9 cellular contexts compared by ENCODE assay signal in the genomic region with DNA sequence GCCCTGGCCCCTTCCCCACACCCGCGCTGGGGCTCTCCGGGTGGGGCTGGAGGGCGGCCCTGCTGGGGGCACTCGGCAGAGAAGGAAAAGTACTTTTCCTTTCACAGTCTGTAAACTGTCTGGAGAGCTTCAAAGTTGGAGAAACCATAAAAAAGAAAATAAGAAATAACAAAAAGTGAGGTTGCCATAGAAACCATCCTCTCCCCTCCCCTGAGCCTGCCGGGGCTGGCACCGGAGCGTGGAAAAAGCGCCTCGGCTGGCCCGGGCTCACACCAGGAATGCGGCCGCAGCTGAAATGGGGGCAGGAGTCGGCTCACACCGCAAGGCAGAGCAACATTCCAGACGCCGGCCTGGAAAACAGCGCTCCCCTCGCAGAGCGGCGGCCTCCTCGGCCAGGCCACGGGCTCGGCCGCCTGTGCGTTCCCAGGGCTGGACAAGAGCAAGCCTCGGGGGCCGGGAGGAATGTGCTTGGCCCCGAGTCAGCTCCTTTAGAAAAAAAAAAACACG.
DNase-seq lines count a peak whose midpoint lies in the region; ATAC-seq and TF ChIP-seq lines count a peak whose summit lies in the region.
"Had no signal": no experiment of that assay in that cellular context is flagged by ENCODE, and none has a peak within 500 bp of the region (broad histone marks: within the 10 kb centered on the region; RNA-seq: fewer than 3 reads in every experiment).

No MANE protein-coding gene starts in this region.

- TF ChIP-seq EP300 in SK-N-SH (IDR thresholded peaks at IDR 0.05; ENCODE audit: borderline replicate concordance in 1 of 2, low read depth in 1 of 2, low read length in 1 of 2): no peak

- H3K9ac ChIP-seq in SK-N-SH (no peak overlapping the region), fibroblast of lung (ENCODE audit: insufficient read depth, low read length) (peak overlapping the region; percentile 64), muscle layer of colon (ENCODE audit: low read length) (peak overlapping the region; percentile 21)

- CTCF ChIA-PET in SK-N-SH (lab: Yijun Ruan, JAX): interaction anchor here (1.1 to 2.8 kb wide), 3 partner anchors 60 to 183 kb away, joined by 3 to 8 read pairs (median 4); a partner anchor contains a TSS

- H3K9me3 ChIP-seq in SK-N-SH (no peaks in the 10 kb centered on the region), fibroblast of lung (ENCODE audit: control insufficient read depth, insufficient read depth, low read depth, low read length) (no peaks in the 10 kb centered on the region), muscle layer of colon (ENCODE audit: low read length) (no peaks in the 10 kb centered on the region), aorta (ENCODE audit: control insufficient read depth, low read length) (no peaks in the 10 kb centered on the region)

- H4K20me1 ChIP-seq in SK-N-SH (ENCODE audit: insufficient read depth) (no peaks in the 10 kb centered on the region), fibroblast of lung (ENCODE audit: control insufficient read depth, extremely low read depth, insufficient read depth, low read length) (no peaks in the 10 kb centered on the region)

- 79% methylated on average over 26 of the region's 30 CpGs for WGBS in SK-N-SH (ENCODE audit: low lambda C conversion rate)
- 1 to 2% methylated on average over 29 to 30 of the region's 30 CpGs for WGBS in aorta, 2 donors

- H3K79me2 ChIP-seq in SK-N-SH (ENCODE audit: insufficient read depth): no peaks in the 10 kb centered on the region
- no peaks in the 10 kb centered on the region for H3K79me2 ChIP-seq in fibroblast of lung (ENCODE audit: control insufficient read depth, insufficient read depth, low read length)

- POLR2A ChIA-PET in SK-N-SH (lab: Yijun Ruan, JAX): no interaction called here

- DNase-seq in SK-N-SH (no peak), fibroblast of lung (ENCODE audit: low read depth in 2 of 2) (peak; percentile 82 to 92), aorta (peak; percentile 94 to 96), NCI-H2107 (lab: John Stamatoyannopoulos, UW) (no peak)
- DNase-seq in activated naive CD4-positive, alpha-beta T cell treated with anti-CD3 and anti-CD28 coated beads, Interleukin-2, amount 50 U/mL, for 72 hours (ENCODE audit: low spot score in 2 of 2): no peak
- DNase-seq: COR-L47 had no signal

- H3K9me2 ChIP-seq in SK-N-SH: no peaks in the 10 kb centered on the region

- intact Hi-C loops in aorta (cut with DNase I): loop anchor here (5.0 kb wide), 2 partner anchors 60 to 125 kb away; no protein-coding TSS in a partner anchor

- TF ChIP-seq CTCF in SK-N-SH (IDR thresholded peaks at IDR 0.05) (no peak), fibroblast of lung (conservative IDR thresholded peaks at IDR 0.05 in 1 of 2, IDR thresholded peaks at IDR 0.05 in 1 of 2; ENCODE audit: low read depth in 1 of 2, low read length in 2 of 2) (no peak)

- H3K4me3 ChIP-seq in SK-N-SH (ENCODE audit: low read depth in 2 of 2, low read length in 1 of 2) (no peak overlapping the region), fibroblast of lung (replicated peaks in 1 of 4; ENCODE audit: control extremely low read depth in 1 of 4, insufficient read depth in 1 of 4, low read depth in 3 of 4, low read length in 4 of 4) (peak overlapping the region in 1 of 4 experiments; percentile 37), muscle layer of colon (ENCODE audit: low read depth in 1 of 2, low read length in 2 of 2) (peak overlapping the region in 1 of 2 donors; percentile 45), aorta (ENCODE audit: low read length in 2 of 2) (no peak overlapping the region)

- H3K4me2 ChIP-seq in SK-N-SH (no peak overlapping the region), fibroblast of lung (ENCODE audit: extremely low read depth, insufficient read depth, low read length) (peak overlapping the region; percentile 42)

- no peak overlapping the region for H3K27ac Mint-ChIP-seq in activated naive CD4-positive, alpha-beta T cell treated with anti-CD3 and anti-CD28 coated beads, Interleukin-2, amount 50 U/mL, for 72 hours

- no peaks in the 10 kb centered on the region for H3K9me3 Mint-ChIP-seq in activated naive CD4-positive, alpha-beta T cell treated with anti-CD3 and anti-CD28 coated beads, Interleukin-2, amount 50 U/mL, for 72 hours

- no peaks in the 10 kb centered on the region for H3F3A ChIP-seq in SK-N-SH (replicated peaks; ENCODE audit: insufficient read depth)

- no peak overlapping the region for H2AFZ ChIP-seq in SK-N-SH (ENCODE audit: low read depth)
- H2AFZ ChIP-seq in fibroblast of lung (ENCODE audit: low read length): no peak overlapping the region

- no peak overlapping the region for H3K27ac ChIP-seq in SK-N-SH (ENCODE audit: low read depth in 2 of 2, low read length in 1 of 2)
- peak overlapping the region; percentile 63 for H3K27ac ChIP-seq in fibroblast of lung (ENCODE audit: insufficient read depth, low read length)
- H3K27ac ChIP-seq in muscle layer of colon (ENCODE audit: low read depth, low read length): peak overlapping the region; percentile 91
- peak overlapping the region; percentile 83 to 90 for H3K27ac ChIP-seq in aorta (ENCODE audit: low read depth in 1 of 2, low read length in 2 of 2)

- no peaks in the 10 kb centered on the region for H3K36me3 Mint-ChIP-seq in activated naive CD4-positive, alpha-beta T cell treated with anti-CD3 and anti-CD28 coated beads, Interleukin-2, amount 50 U/mL, for 72 hours

- peak; percentile 30 for ATAC-seq in SK-N-SH treated with all-trans-retinoic acid at 6 μM for 48 hours
- peak; percentile 89 for ATAC-seq in aorta (ENCODE audit: low FRiP score)
- ATAC-seq in activated naive CD4-positive, alpha-beta T cell treated with anti-CD3 and anti-CD28 coated beads, Interleukin-2, amount 50 U/mL, for 72 hours: no peak
- no peak for ATAC-seq in GM19324 (IDR thresholded peaks at IDR 0.05; ENCODE audit: low FRiP score, unreplicated experiment)

- H3K36me3 ChIP-seq in SK-N-SH (replicated peaks in 1 of 2; ENCODE audit: control insufficient read depth in 1 of 2, insufficient read depth in 2 of 2, low read length in 1 of 2) (no peaks in the 10 kb centered on the region), fibroblast of lung (ENCODE audit: control insufficient read depth, insufficient read depth, low read length) (no peaks in the 10 kb centered on the region), muscle layer of colon (ENCODE audit: insufficient read depth, low read length) (no peaks in the 10 kb centered on the region), aorta (ENCODE audit: control insufficient read depth in 1 of 2, insufficient read depth in 2 of 2, low read length in 1 of 2) (no peaks in the 10 kb centered on the region)

- H3K4me1 ChIP-seq in SK-N-SH (ENCODE audit: control insufficient read depth in 1 of 2, insufficient read depth in 2 of 2, low read depth in 1 of 2, low read length in 1 of 2) (peaks cover 0 to 33% of the 10 kb centered on the region in 2 experiments; a peak in 1 of 4 replicates), fibroblast of lung (ENCODE audit: control insufficient read depth, extremely low read depth, insufficient read depth, low read length) (peaks cover 5% of the 10 kb centered on the region), muscle layer of colon (ENCODE audit: insufficient read depth, low read length) (peaks cover 35% of the 10 kb centered on the region), aorta (ENCODE audit: control insufficient read depth in 1 of 2, insufficient read depth in 2 of 2, low read length in 2 of 2) (no peaks in the 10 kb centered on the region)

- TF ChIP-seq RAD21 in SK-N-SH (IDR thresholded peaks at IDR 0.05; ENCODE audit: low read length): no peak

- H3K27me3 ChIP-seq in SK-N-SH (ENCODE audit: insufficient read depth): no peaks in the 10 kb centered on the region
- no peaks in the 10 kb centered on the region for H3K27me3 ChIP-seq in fibroblast of lung (ENCODE audit: control insufficient read depth, insufficient read depth, low read length)
- H3K27me3 ChIP-seq in muscle layer of colon (ENCODE audit: control insufficient read depth in 1 of 2, insufficient read depth in 2 of 2, low read length in 2 of 2): no peaks in the 10 kb centered on the region
- H3K27me3 ChIP-seq in aorta (ENCODE audit: control insufficient read depth in 1 of 2, insufficient read depth in 2 of 2, low read length in 1 of 2): no peaks in the 10 kb centered on the region

TF ChIP-seq in SK-N-SH treated with all-trans-retinoic acid at 6 μM for 48 hours, 23 proteins besides CTCF, POLR2A, EP300 and RAD21 (continues in another document):
- TF ChIP-seq CSDC2 (CRISPR knock-in tag; IDR thresholded peaks at IDR 0.05): no peak

TF ChIP-seq in SK-N-SH, 30 proteins besides CTCF, POLR2A, EP300 and RAD21 (continues in another document):
- TF ChIP-seq TEAD4 (IDR thresholded peaks at IDR 0.05; ENCODE audit: borderline replicate concordance, insufficient read depth): no peak
- TF ChIP-seq ELF1 (IDR thresholded peaks at IDR 0.05): no peak
- TF ChIP-seq, protein P1, sequence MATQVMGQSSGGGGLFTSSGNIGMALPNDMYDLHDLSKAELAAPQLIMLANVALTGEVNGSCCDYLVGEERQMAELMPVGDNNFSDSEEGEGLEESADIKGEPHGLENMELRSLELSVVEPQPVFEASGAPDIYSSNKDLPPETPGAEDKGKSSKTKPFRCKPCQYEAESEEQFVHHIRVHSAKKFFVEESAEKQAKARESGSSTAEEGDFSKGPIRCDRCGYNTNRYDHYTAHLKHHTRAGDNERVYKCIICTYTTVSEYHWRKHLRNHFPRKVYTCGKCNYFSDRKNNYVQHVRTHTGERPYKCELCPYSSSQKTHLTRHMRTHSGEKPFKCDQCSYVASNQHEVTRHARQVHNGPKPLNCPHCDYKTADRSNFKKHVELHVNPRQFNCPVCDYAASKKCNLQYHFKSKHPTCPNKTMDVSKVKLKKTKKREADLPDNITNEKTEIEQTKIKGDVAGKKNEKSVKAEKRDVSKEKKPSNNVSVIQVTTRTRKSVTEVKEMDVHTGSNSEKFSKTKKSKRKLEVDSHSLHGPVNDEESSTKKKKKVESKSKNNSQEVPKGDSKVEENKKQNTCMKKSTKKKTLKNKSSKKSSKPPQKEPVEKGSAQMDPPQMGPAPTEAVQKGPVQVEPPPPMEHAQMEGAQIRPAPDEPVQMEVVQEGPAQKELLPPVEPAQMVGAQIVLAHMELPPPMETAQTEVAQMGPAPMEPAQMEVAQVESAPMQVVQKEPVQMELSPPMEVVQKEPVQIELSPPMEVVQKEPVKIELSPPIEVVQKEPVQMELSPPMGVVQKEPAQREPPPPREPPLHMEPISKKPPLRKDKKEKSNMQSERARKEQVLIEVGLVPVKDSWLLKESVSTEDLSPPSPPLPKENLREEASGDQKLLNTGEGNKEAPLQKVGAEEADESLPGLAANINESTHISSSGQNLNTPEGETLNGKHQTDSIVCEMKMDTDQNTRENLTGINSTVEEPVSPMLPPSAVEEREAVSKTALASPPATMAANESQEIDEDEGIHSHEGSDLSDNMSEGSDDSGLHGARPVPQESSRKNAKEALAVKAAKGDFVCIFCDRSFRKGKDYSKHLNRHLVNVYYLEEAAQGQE (IDR thresholded peaks at IDR 0.05; ENCODE audit: low read depth, low read length): no peak
- no peak for TF ChIP-seq RXRA (IDR thresholded peaks at IDR 0.05; ENCODE audit: borderline replicate concordance, low read depth)

Comparison
In these comparisons a context has a peak if more than half of its experiments do, and no peak if none do; other contexts are left out.
1. ATAC-seq: peak in SK-N-SH treated with all-trans-retinoic acid at 6 μM for 48 hours (single experiment) and aorta (single experiment); none in activated naive CD4-positive, alpha-beta T cell treated with anti-CD3 and anti-CD28 coated beads, Interleukin-2, amount 50 U/mL, for 72 hours (0 of 2) and GM19324 (single experiment).
2. DNase-seq: peak in fibroblast of lung (2 of 2) and aorta (2 of 2); none in SK-N-SH (single experiment), NCI-H2107 (single experiment) and activated naive CD4-positive, alpha-beta T cell treated with anti-CD3 and anti-CD28 coated beads, Interleukin-2, amount 50 U/mL, for 72 hours (0 of 2).
3. H3K27ac ChIP-seq: peak in fibroblast of lung (single experiment), muscle layer of colon (single experiment) and aorta (2 of 2); none in SK-N-SH (0 of 2).